In genomic region chr10:15353471-15353870, GRCh38 we compare ENCODE assay signal across 24 cellular contexts.
"Had no signal": no experiment of that assay in that cellular context is flagged by ENCODE, and none has a peak within 500 bp of the region (broad histone marks: within the 10 kb centered on the region; RNA-seq: fewer than 3 reads in every experiment).

No MANE protein-coding gene starts in this region.

- H3K27ac Mint-ChIP-seq: activated CD4-positive, alpha-beta T cell treated with anti-CD3 and anti-CD28 coated beads, Interleukin-2, amount 10 ng/mL, durations not matched to agents 24 days and 14 days; activated CD8-positive, alpha-beta T cell treated with anti-CD3 and anti-CD28 coated beads for 36 hours; activated naive CD4-positive, alpha-beta T cell treated with anti-CD3 and anti-CD28 coated beads for 36 hours; activated naive CD8-positive, alpha-beta T cell treated with anti-CD3 and anti-CD28 coated beads, Interleukin-2, amount 50 U/mL, for 24 hours; activated T-cell treated with anti-CD3 and anti-CD28 coated beads, Interleukin-2, amount 50 U/mL, for 24 hours; activated T-helper 2 cell treated with anti-CD3 and anti-CD28 coated beads, Interferon-gamma antibody, Interleukin-2, Interleukin-4, amounts not matched to agents 10 μg/mL and 5 μg/mL and 100 μg/mL, durations not matched to agents 14 hours and 24 hours and 36 hours; immature natural killer cell; natural killer cell had no signal

- H3K4me1 Mint-ChIP-seq: activated CD4-positive, alpha-beta T cell treated with anti-CD3 and anti-CD28 coated beads, Interleukin-2, amount 10 ng/mL, durations not matched to agents 24 days and 14 days; activated naive CD8-positive, alpha-beta T cell treated with anti-CD3 and anti-CD28 coated beads, Interleukin-2, amount 50 U/mL, for 24 hours; immature natural killer cell; natural killer cell had no signal

- DNase-seq: activated CD4-positive, alpha-beta T cell treated with anti-CD3 and anti-CD28 coated beads, Interleukin-2, amount 10 ng/mL, durations not matched to agents 24 days and 14 days; activated CD4-positive, CD25-positive, alpha-beta regulatory T cell; activated CD8-positive, alpha-beta T cell treated with anti-CD3 and anti-CD28 coated beads for 36 hours; activated naive CD4-positive, alpha-beta T cell treated with anti-CD3 and anti-CD28 coated beads for 36 hours; activated naive CD8-positive, alpha-beta T cell treated with anti-CD3 and anti-CD28 coated beads, Interleukin-2, amount 50 U/mL, for 24 hours; activated T-cell treated with anti-CD3 and anti-CD28 coated beads, Interleukin-2, amount 50 U/mL, for 24 hours; anterior cingulate cortex; effector CD4-positive, alpha-beta T cell; heart right ventricle; immature natural killer cell; lower lobe of right lung; natural killer cell; nucleus accumbens; stimulated activated naive CD8-positive, alpha-beta T cell treated with anti-CD3 and anti-CD28 coated beads, Interleukin-15, Interleukin-2, amounts not matched to agents 100 U/mL and 50 U/mL, for 24 hours; T-helper 1 cell; T-helper 9 cell; trophoblast cell had no signal

- H3K9me3 Mint-ChIP-seq: activated CD4-positive, alpha-beta T cell treated with anti-CD3 and anti-CD28 coated beads, Interleukin-2, amount 10 ng/mL, durations not matched to agents 24 days and 14 days; activated CD8-positive, alpha-beta T cell treated with anti-CD3 and anti-CD28 coated beads for 36 hours; activated naive CD4-positive, alpha-beta T cell treated with anti-CD3 and anti-CD28 coated beads for 36 hours; activated naive CD8-positive, alpha-beta T cell treated with anti-CD3 and anti-CD28 coated beads, Interleukin-2, amount 50 U/mL, for 24 hours; activated T-cell treated with anti-CD3 and anti-CD28 coated beads, Interleukin-2, amount 50 U/mL, for 24 hours; activated T-helper 2 cell treated with anti-CD3 and anti-CD28 coated beads, Interferon-gamma antibody, Interleukin-2, Interleukin-4, amounts not matched to agents 10 μg/mL and 5 μg/mL and 100 μg/mL, durations not matched to agents 14 hours and 24 hours and 36 hours; immature natural killer cell; natural killer cell had no signal

- ATAC-seq: activated CD8-positive, alpha-beta T cell treated with anti-CD3 and anti-CD28 coated beads for 36 hours; activated naive CD8-positive, alpha-beta T cell treated with anti-CD3 and anti-CD28 coated beads, Interleukin-2, amount 50 U/mL, for 24 hours; gastroesophageal sphincter; heart right ventricle; lower lobe of right lung; natural killer cell; stimulated activated naive CD8-positive, alpha-beta T cell treated with anti-CD3 and anti-CD28 coated beads, Interleukin-15, Interleukin-2, amounts not matched to agents 100 U/mL and 50 U/mL, for 24 hours had no signal

- H3K27me3 ChIP-seq: esophagus muscularis mucosa, gastroesophageal sphincter, heart right ventricle, right atrium auricular region, vagina had no signal

- H3K9me3 ChIP-seq: esophagus muscularis mucosa, gastroesophageal sphincter, heart right ventricle, lower lobe of right lung, prostate gland, right atrium auricular region, vagina had no signal

- H3K4me1 ChIP-seq: prostate gland, right atrium auricular region had no signal

- H3K27ac ChIP-seq: coronary artery, esophagus muscularis mucosa, gastroesophageal sphincter, heart right ventricle, lower lobe of right lung, prostate gland, right atrium auricular region, vagina had no signal

- H3K36me3 Mint-ChIP-seq: immature natural killer cell, natural killer cell had no signal

- H3K4me3 ChIP-seq: coronary artery, esophagus muscularis mucosa, gastroesophageal sphincter, heart right ventricle, lower lobe of right lung, prostate gland, right atrium auricular region, vagina had no signal

- H3K36me3 ChIP-seq: esophagus muscularis mucosa, gastroesophageal sphincter, heart right ventricle, lower lobe of right lung, prostate gland, right atrium auricular region, vagina had no signal

- H3K4me3 Mint-ChIP-seq: activated CD4-positive, alpha-beta T cell treated with anti-CD3 and anti-CD28 coated beads, Interleukin-2, amount 10 ng/mL, durations not matched to agents 24 days and 14 days; activated CD8-positive, alpha-beta T cell treated with anti-CD3 and anti-CD28 coated beads for 36 hours; activated naive CD4-positive, alpha-beta T cell treated with anti-CD3 and anti-CD28 coated beads for 36 hours; activated naive CD8-positive, alpha-beta T cell treated with anti-CD3 and anti-CD28 coated beads, Interleukin-2, amount 50 U/mL, for 24 hours; activated T-cell treated with anti-CD3 and anti-CD28 coated beads, Interleukin-2, amount 50 U/mL, for 24 hours; immature natural killer cell; natural killer cell had no signal
